Comparison of ENCODE assay signal across 16 cellular contexts in the genomic region with DNA sequence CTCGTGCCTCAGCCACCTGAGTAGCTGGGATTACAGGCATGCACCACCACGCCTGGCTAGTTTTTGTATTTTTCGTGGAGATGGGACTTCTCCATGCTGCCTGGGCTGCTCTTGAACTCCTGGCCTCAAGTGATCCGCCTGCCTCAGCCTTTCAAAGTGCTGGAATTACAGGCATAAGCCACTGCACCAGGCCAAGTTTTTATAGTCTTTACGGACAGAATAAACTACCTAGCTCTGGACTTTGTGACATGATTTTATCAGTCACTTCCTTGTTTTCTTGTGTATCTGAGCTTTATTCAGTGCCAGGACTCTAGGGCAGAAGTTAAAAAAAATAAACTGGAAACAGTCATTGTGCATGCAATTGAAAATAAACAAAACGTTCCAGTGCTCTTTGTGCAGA. TPM values are rescaled to one million over a fixed set of nuclear protein-coding genes. Genes with fewer than 3 reads are reported as not detected.
DNase-seq lines count a peak whose midpoint lies in the region; TF ChIP-seq lines count a peak whose summit lies in the region.
"Had no signal": no experiment of that assay in that cellular context is flagged by ENCODE, and none has a peak within 500 bp of the region (broad histone marks: within the 10 kb centered on the region; RNA-seq: fewer than 3 reads in every experiment).

No MANE protein-coding gene starts in this region.

- no peak overlapping the region for H3K4me2 ChIP-seq in parathyroid adenoma (ENCODE audit: low read length)

- 48 to 53% methylated on average over 6 of the region's 6 CpGs for WGBS in esophagus squamous epithelium, 2 donors

- intact Hi-C loops in esophagus squamous epithelium (cut with DNase I): no loop called here

- no peak for TF ChIP-seq POLR2A in esophagus squamous epithelium (IDR thresholded peaks at IDR 0.05)

- no peaks in the 10 kb centered on the region for H3K27me3 ChIP-seq in parathyroid adenoma (ENCODE audit: control insufficient read depth, insufficient read depth, low read length)
- peaks cover 0 to 11% (median 0%) of the 10 kb centered on the region in 4 donors for H3K27me3 ChIP-seq in esophagus squamous epithelium

- no peak for TF ChIP-seq CTCF in 22Rv1 (IDR thresholded peaks at IDR 0.05)
- no peak for TF ChIP-seq CTCF in parathyroid adenoma (IDR thresholded peaks at IDR 0.05)
- TF ChIP-seq CTCF in esophagus squamous epithelium (IDR thresholded peaks at IDR 0.05): no peak

- H2AFZ ChIP-seq in parathyroid adenoma: peak overlapping the region; percentile 2

- H3K4me1 ChIP-seq in parathyroid adenoma (no peaks in the 10 kb centered on the region), esophagus squamous epithelium (no peaks in the 10 kb centered on the region)
- H3K4me1 ChIP-seq: Caco-2 had no signal

- H3K9ac ChIP-seq in parathyroid adenoma: no peak overlapping the region

- peak overlapping the region; percentile 88 for H3K27ac ChIP-seq in 22Rv1
- peak overlapping the region; percentile 56 for H3K27ac ChIP-seq in parathyroid adenoma
- peak overlapping the region in 2 of 4 donors; percentile 56 to 60 for H3K27ac ChIP-seq in esophagus squamous epithelium

- in situ Hi-C loops in ACHN (cut with HindIII; ENCODE audit: low pct_ligation_motif_present, low pct_unique_long_range_greater_than_20kb, low sequenced_read_pairs): no loop called here

- peak; percentile 58 for DNase-seq in M059J (ENCODE audit: low read depth)
- DNase-seq in globus pallidus (ENCODE audit: low spot score): peak; percentile 29
- DNase-seq in esophagus squamous epithelium (lab: John Stamatoyannopoulos, UW): no peak
- no peak for DNase-seq in ACHN
- no peak for DNase-seq in kidney glomerular epithelial cell (lab: John Stamatoyannopoulos, UW)
- no peak for DNase-seq in T-helper 1 cell
- DNase-seq: activated CD4-positive, alpha-beta T cell treated with anti-CD3 and anti-CD28 coated beads, Interleukin-2, amount 10 ng/mL, durations not matched to agents 7 days and 5 days; activated naive CD8-positive, alpha-beta T cell treated with anti-CD3 and anti-CD28 coated beads for 36 hours; activated T-cell treated with anti-CD3 and anti-CD28 coated beads, Interleukin-2, amount 50 U/mL, for 24 hours; Caco-2; naive thymus-derived CD4-positive, alpha-beta T cell; NCI-H1930; NCI-H82; stimulated activated CD4-positive, alpha-beta T cell treated with anti-CD3 and anti-CD28 coated beads, Interleukin-2, amount 100 ng/mL, for 48 hours had no signal

- no peak overlapping the region for H3K4me3 ChIP-seq in parathyroid adenoma (ENCODE audit: low read depth, low read length)
- H3K4me3 ChIP-seq in esophagus squamous epithelium: no peak overlapping the region

- H3K36me3 ChIP-seq in parathyroid adenoma (ENCODE audit: control insufficient read depth, insufficient read depth, low read length): no peaks in the 10 kb centered on the region
- H3K36me3 ChIP-seq in esophagus squamous epithelium: no peaks in the 10 kb centered on the region

- no peaks in the 10 kb centered on the region for H3K9me3 ChIP-seq in parathyroid adenoma (ENCODE audit: control insufficient read depth, low read length)
- no peaks in the 10 kb centered on the region for H3K9me3 ChIP-seq in esophagus squamous epithelium
- H3K9me3 ChIP-seq: Caco-2 had no signal

- H3K79me2 ChIP-seq in parathyroid adenoma: no peaks in the 10 kb centered on the region

RNA-seq across cellular contexts. Expression of a gene that starts 46.7 kb away (rescaled TPM):
- 9.5 and 12.0 TPM in 2 replicates for total RNA-seq in M059J (2014; rRNA removed; shearing (Covaris generic))
- 10 to 100 TPM; 13.3 to 29.8 (median 23.6) TPM for total RNA-seq in esophagus squamous epithelium

Comparison
In these comparisons a context has a peak if more than half of its experiments do, and no peak if none do; other contexts are left out.
1. DNase-seq: peak in M059J (single experiment) and globus pallidus (single experiment); none in esophagus squamous epithelium (single experiment), ACHN (single experiment), kidney glomerular epithelial cell (single experiment) and T-helper 1 cell (0 of 5).